Comparison of ENCODE assay signal across 1 cellular context in the genomic region with DNA sequence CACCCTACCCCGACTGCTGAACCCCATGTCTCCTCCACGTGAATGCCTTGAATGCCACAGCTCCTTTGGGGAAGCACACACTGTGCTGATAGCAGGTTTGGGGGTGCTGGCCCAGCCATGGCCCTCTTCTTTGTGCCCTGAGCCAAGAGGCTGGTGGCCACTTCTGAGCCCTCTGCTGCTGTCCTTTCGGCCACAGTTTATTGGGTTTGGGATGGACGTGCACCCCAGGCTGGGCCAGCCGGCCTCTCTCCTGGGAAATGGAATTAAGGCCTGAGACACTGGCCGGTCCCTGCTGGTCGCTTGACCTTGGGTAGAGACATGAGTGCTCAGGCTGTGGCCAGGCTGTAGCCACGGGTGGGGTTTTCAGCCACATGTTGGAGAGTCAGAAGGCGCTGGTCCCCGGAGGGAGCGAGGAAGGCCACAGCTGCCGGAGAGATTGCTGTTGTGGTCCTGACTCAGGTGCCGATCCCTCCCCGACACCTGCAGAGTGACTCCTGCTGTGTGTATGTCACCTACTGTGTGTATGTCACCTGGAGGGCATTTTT.
TF ChIP-seq lines count a peak whose summit lies in the region.

No MANE protein-coding gene starts in this region.

TF ChIP-seq in H1, 55 proteins besides CTCF, POLR2A, EP300 and RAD21:
- TF ChIP-seq KDM1A (IDR thresholded peaks at IDR 0.05; ENCODE audit: borderline replicate concordance, low read length) (no peak), CEBPB (IDR thresholded peaks at IDR 0.05; ENCODE audit: low read depth, low read length) (no peak), KDM5A (IDR thresholded peaks at IDR 0.05; ENCODE audit: low read length) (no peak), SP2 (IDR thresholded peaks at IDR 0.05; ENCODE audit: low read length) (no peak), NANOG (IDR thresholded peaks at IDR 0.05; ENCODE audit: insufficient read depth, low read depth, low read length, poor library complexity, severe bottlenecking) (no peak)
- TF ChIP-seq, protein P1, sequence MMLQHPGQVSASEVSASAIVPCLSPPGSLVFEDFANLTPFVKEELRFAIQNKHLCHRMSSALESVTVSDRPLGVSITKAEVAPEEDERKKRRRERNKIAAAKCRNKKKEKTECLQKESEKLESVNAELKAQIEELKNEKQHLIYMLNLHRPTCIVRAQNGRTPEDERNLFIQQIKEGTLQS (IDR thresholded peaks at IDR 0.05; ENCODE audit: insufficient read depth, low read depth, low read length) = no peak
TF ChIP-seq in H1: peak in this region for 0.
